20 cellular contexts compared by ENCODE assay signal in genomic region chr2:177279847-177280246, GRCh38.
"Had no signal": no experiment of that assay in that cellular context is flagged by ENCODE, and none has a peak within 500 bp of the region (broad histone marks: within the 10 kb centered on the region; RNA-seq: fewer than 3 reads in every experiment).

No MANE protein-coding gene starts in this region.

- H3K4me1 ChIP-seq: prostate gland had no signal

- H3K27me3 ChIP-seq: brain microvascular endothelial cell, esophagus muscularis mucosa, foreskin keratinocyte, pancreas, testis, upper lobe of left lung had no signal

- H3K9me3 ChIP-seq: esophagus muscularis mucosa, pancreas, prostate gland, testis, upper lobe of left lung had no signal

- ATAC-seq: foreskin keratinocyte; naive thymus-derived CD4-positive, alpha-beta T cell; pancreas; stimulated activated naive CD8-positive, alpha-beta T cell treated with anti-CD3 and anti-CD28 coated beads, Interleukin-15, Interleukin-2, amounts not matched to agents 100 U/mL and 50 U/mL, for 24 hours had no signal

- DNase-seq: activated B cell treated with CpG ODN at 0.5 μM for 24 hours; activated effector memory CD4-positive, alpha-beta T cell treated with Interleukin-2 at 50 U/mL for 16 hours; activated naive CD4-positive, alpha-beta T cell treated with Interleukin-2 at 50 U/mL for 16 hours; brain microvascular endothelial cell; dermis blood vessel endothelial cell; effector CD4-positive, alpha-beta T cell; foreskin keratinocyte; mammary epithelial cell; naive thymus-derived CD4-positive, alpha-beta T cell; nucleus accumbens; pancreas; retina; stimulated activated CD4-positive, alpha-beta T cell treated with anti-CD3 and anti-CD28 coated beads, Interleukin-15, amount 100 ng/mL, for 24 hours; stimulated activated naive CD8-positive, alpha-beta T cell treated with anti-CD3 and anti-CD28 coated beads, Interleukin-15, Interleukin-2, amounts not matched to agents 100 U/mL and 50 U/mL, for 24 hours; T-helper 1 cell; testis; upper lobe of left lung had no signal

- H3K4me3 ChIP-seq: esophagus muscularis mucosa, pancreas, prostate gland, smooth muscle cell, testis, upper lobe of left lung had no signal

- H3K27ac ChIP-seq: brain microvascular endothelial cell, esophagus muscularis mucosa, foreskin keratinocyte, pancreas, prostate gland, testis, upper lobe of left lung had no signal

- H3K4me2 ChIP-seq: smooth muscle cell had no signal

- H3K36me3 ChIP-seq: brain microvascular endothelial cell, esophagus muscularis mucosa, pancreas, prostate gland, upper lobe of left lung had no signal
